ENCODE assay signal across 19 cellular contexts in genomic region chr19:688214-688613, GRCh38. TPM values are rescaled to one million over a fixed set of nuclear protein-coding genes. Genes with fewer than 3 reads are reported as not detected.
DNase-seq lines count a peak whose midpoint lies in the region; ATAC-seq, FAIRE-seq and TF ChIP-seq lines count a peak whose summit lies in the region.
"Had no signal": no experiment of that assay in that cellular context is flagged by ENCODE, and none has a peak within 500 bp of the region (broad histone marks: within the 10 kb centered on the region; RNA-seq: fewer than 3 reads in every experiment).

No MANE protein-coding gene starts in this region.

- no peaks in the 10 kb centered on the region for H3K36me3 ChIP-seq in kidney (ENCODE audit: control insufficient read depth in 1 of 2, insufficient read depth in 2 of 2, low read length in 2 of 2)
- H3K36me3 ChIP-seq: BLaER1 had no signal

- peak overlapping the region; percentile 54 for H3K27ac Mint-ChIP-seq in activated T-helper 17 cell treated with anti-CD3 and anti-CD28 coated beads, Interleukin-2, amount 50 U/mL, for 72 hours

- H3K27me3 Mint-ChIP-seq in activated T-helper 17 cell treated with anti-CD3 and anti-CD28 coated beads, Interleukin-2, amount 50 U/mL, for 72 hours: no peaks in the 10 kb centered on the region

- intact Hi-C loops in kidney (cut with DNase I) (no loop called here), posterior cingulate gyrus (cut with DNase I) (no loop called here)

- H3K4me1 ChIP-seq in kidney (ENCODE audit: control insufficient read depth in 1 of 2, insufficient read depth in 1 of 2, low read depth in 1 of 2, low read length in 2 of 2): no peaks in the 10 kb centered on the region
- H3K4me1 ChIP-seq: Caco-2 had no signal

- no peak overlapping the region for H3K27ac ChIP-seq in kidney (ENCODE audit: low read depth in 2 of 2, low read length in 2 of 2)
- H3K27ac ChIP-seq: BLaER1 had no signal

- no peaks in the 10 kb centered on the region for H3K4me1 Mint-ChIP-seq in activated T-helper 17 cell treated with anti-CD3 and anti-CD28 coated beads, Interleukin-2, amount 50 U/mL, for 72 hours
- H3K4me1 Mint-ChIP-seq: CD8-positive, alpha-beta memory T cell had no signal

- H3K4me3 Mint-ChIP-seq in activated T-helper 17 cell treated with anti-CD3 and anti-CD28 coated beads, Interleukin-2, amount 50 U/mL, for 72 hours: no peak overlapping the region
- H3K4me3 Mint-ChIP-seq: H9 had no signal

- no peak overlapping the region for H3K9ac ChIP-seq in kidney (ENCODE audit: low read length in 2 of 2)
- H3K9ac ChIP-seq: BLaER1 had no signal

- DNase-seq in AG10803 (ENCODE audit: low read depth): peak; percentile 55
- DNase-seq in ELR (ENCODE audit: low read depth): peak; percentile 27
- DNase-seq in kidney: peak; percentile 69
- no peak for DNase-seq in posterior cingulate gyrus
- no peak for DNase-seq in NCI-H774 (lab: John Stamatoyannopoulos, UW)
- DNase-seq in NCI-H345 treated with DMSO at 0.1 percent for 48 hours (lab: John Stamatoyannopoulos, UW; ENCODE audit: unreplicated experiment): no peak
- DNase-seq: AML-193; Caco-2; CD8-positive, alpha-beta memory T cell; DMS53; GOT3; H9; KBM-7 had no signal

- no peaks in the 10 kb centered on the region for H3K36me3 Mint-ChIP-seq in activated T-helper 17 cell treated with anti-CD3 and anti-CD28 coated beads, Interleukin-2, amount 50 U/mL, for 72 hours (ENCODE audit: low read depth)
- H3K36me3 Mint-ChIP-seq: CD8-positive, alpha-beta memory T cell had no signal

- no peak for ATAC-seq in activated T-helper 17 cell treated with anti-CD3 and anti-CD28 coated beads, Interleukin-2, amount 50 U/mL, for 72 hours (replicated peaks)

- H3K9me3 Mint-ChIP-seq in activated T-helper 17 cell treated with anti-CD3 and anti-CD28 coated beads, Interleukin-2, amount 50 U/mL, for 72 hours: no peaks in the 10 kb centered on the region
- H3K9me3 Mint-ChIP-seq: CD8-positive, alpha-beta memory T cell had no signal

- FAIRE-seq in kidney (lab: Jason Lieb, UNC): no peak
- FAIRE-seq: GM12891 had no signal

- H3K9me3 ChIP-seq in kidney (ENCODE audit: control insufficient read depth in 1 of 2, low read length in 2 of 2): no peaks in the 10 kb centered on the region
- H3K9me3 ChIP-seq: Caco-2 had no signal

- no peak for TF ChIP-seq CTCF in AG10803 (conservative IDR thresholded peaks at IDR 0.05; ENCODE audit: low read length)
- TF ChIP-seq CTCF in kidney (IDR thresholded peaks at IDR 0.05; ENCODE audit: borderline replicate concordance, extremely low read depth, insufficient read depth): no peak

- H3K4me3 ChIP-seq in AG10803 (ENCODE audit: low read length): no peak overlapping the region
- H3K4me3 ChIP-seq in kidney (ENCODE audit: low read length in 2 of 2): no peak overlapping the region
- H3K4me3 ChIP-seq: BLaER1 had no signal

RNA-seq across cellular contexts. Expression of gene PRSS57, which starts 7.0 kb away (rescaled TPM):
- not detected for total RNA-seq in activated T-helper 17 cell treated with anti-CD3 and anti-CD28 coated beads, Interleukin-2, amount 50 U/mL, for 72 hours
- not detected for total RNA-seq in kidney
- polyA plus RNA-seq in kidney (ENCODE audit: insufficient read depth, low read depth, low replicate concordance): not detected
- total RNA-seq: A673; Caco-2; CD8-positive, alpha-beta memory T cell; G401; H9; HT1080 had no signal
- polyA plus RNA-seq: CD8-positive, alpha-beta memory T cell had no signal

RNA-seq across cellular contexts. Expression of gene FSTL3, which starts 12.0 kb away (rescaled TPM):
- total RNA-seq in activated T-helper 17 cell treated with anti-CD3 and anti-CD28 coated beads, Interleukin-2, amount 50 U/mL, for 72 hours: 1 to 10 TPM; 7.0 to 9.1 TPM
- total RNA-seq in kidney: 63.0 TPM
- 23.9 TPM for polyA plus RNA-seq in kidney (ENCODE audit: insufficient read depth, low read depth, low replicate concordance)

RNA-seq across cellular contexts. Expression of gene PALM, which starts 20.5 kb away (rescaled TPM):
- total RNA-seq in activated T-helper 17 cell treated with anti-CD3 and anti-CD28 coated beads, Interleukin-2, amount 50 U/mL, for 72 hours: under 1 TPM in 1 of 2 donors, not detected in 1; 0.26 TPM
- total RNA-seq in kidney: 49.4 TPM
- 92.3 TPM for polyA plus RNA-seq in kidney (ENCODE audit: insufficient read depth, low read depth, low replicate concordance)
- total RNA-seq: CD8-positive, alpha-beta memory T cell; HT1080 had no signal
- polyA plus RNA-seq: CD8-positive, alpha-beta memory T cell had no signal

RNA-seq across cellular contexts. Expression of gene RNF126, which starts 25.2 kb away (rescaled TPM):
- total RNA-seq in activated T-helper 17 cell treated with anti-CD3 and anti-CD28 coated beads, Interleukin-2, amount 50 U/mL, for 72 hours: 100 to 1,000 TPM in 1 of 2 donors, 10 to 100 TPM in 1; 74.0 to 103 TPM
- total RNA-seq in kidney: 38.0 TPM
- 33.3 TPM for polyA plus RNA-seq in kidney (ENCODE audit: insufficient read depth, low read depth, low replicate concordance)

RNA-seq across cellular contexts. Expression of gene FGF22, which starts 48.5 kb away (rescaled TPM):
- total RNA-seq in activated T-helper 17 cell treated with anti-CD3 and anti-CD28 coated beads, Interleukin-2, amount 50 U/mL, for 72 hours: 1 to 10 TPM in 1 of 2 donors, not detected in 1; 1.7 TPM
- 0.19 TPM for total RNA-seq in kidney
- 0.71 TPM for polyA plus RNA-seq in kidney (ENCODE audit: insufficient read depth, low read depth, low replicate concordance)
- total RNA-seq: G401, HT1080 had no signal
- polyA plus RNA-seq: CD8-positive, alpha-beta memory T cell had no signal

Comparison
In these comparisons a context has a peak if more than half of its experiments do, and no peak if none do; other contexts are left out.
1. DNase-seq: peak in AG10803 (single experiment), ELR (single experiment) and kidney (single experiment); none in posterior cingulate gyrus (0 of 10), NCI-H774 (single experiment) and NCI-H345 treated with DMSO at 0.1 percent for 48 hours (single experiment).
2. RNA of gene PALM, which starts 20.5 kb away (total RNA-seq): 49.4 TPM in kidney (single experiment); 0.26 TPM in activated T-helper 17 cell treated with anti-CD3 and anti-CD28 coated beads, Interleukin-2, amount 50 U/mL, for 72 hours; every median in the first group is over 10 times any median in the second.